1 cellular context compared by ENCODE assay signal in the genomic region with DNA sequence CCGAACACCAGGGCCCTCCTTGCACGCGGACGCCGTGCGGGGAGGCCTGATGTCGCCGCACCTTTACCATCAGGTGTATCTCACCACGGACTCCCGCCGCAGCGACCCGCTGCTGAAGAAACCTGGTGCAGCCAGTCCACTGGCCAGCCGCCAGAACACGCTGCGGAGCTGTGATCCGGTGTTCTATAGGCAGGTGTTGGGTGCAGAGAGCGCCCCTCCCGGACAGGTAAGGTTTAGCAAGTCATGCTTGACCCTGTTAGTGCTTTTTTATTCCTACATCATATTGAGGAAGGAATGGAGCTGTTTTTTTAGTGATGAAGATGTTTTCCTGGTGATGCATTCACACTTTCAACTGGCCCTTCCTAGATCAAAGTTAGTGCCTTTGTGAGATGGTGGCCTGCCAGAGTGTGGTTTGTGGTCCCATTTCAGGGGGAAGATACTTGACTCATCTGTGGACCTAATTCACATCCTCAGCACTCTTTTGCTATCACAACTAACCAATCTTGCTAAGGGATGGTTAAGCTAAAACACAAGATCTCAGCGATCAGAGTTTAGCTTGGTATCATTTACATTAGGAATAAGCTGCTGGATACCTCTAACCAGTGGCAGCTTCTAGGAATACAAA.
TF ChIP-seq lines count a peak whose summit lies in the region.

No MANE protein-coding gene starts in this region.

TF ChIP-seq in IMR-90, 13 proteins besides CTCF, POLR2A, EP300 and RAD21:
- no peak for TF ChIP-seq FOS (IDR thresholded peaks at IDR 0.05; ENCODE audit: low read depth, low read length)
- TF ChIP-seq MAFK (IDR thresholded peaks at IDR 0.05; ENCODE audit: low read depth, low read length) = no peak
- no peak for TF ChIP-seq BHLHE40 (IDR thresholded peaks at IDR 0.05; ENCODE audit: low read depth, low read length)
- no peak for TF ChIP-seq SMC3 (IDR thresholded peaks at IDR 0.05; ENCODE audit: low read depth, low read length)
- TF ChIP-seq RFX5 (IDR thresholded peaks at IDR 0.05; ENCODE audit: low read depth, low read length) = no peak
- no peak for TF ChIP-seq NFE2L2 (IDR thresholded peaks at IDR 0.05; ENCODE audit: low read depth, low read length)
- no peak for TF ChIP-seq CHD1 (IDR thresholded peaks at IDR 0.05; ENCODE audit: low read depth, low read length)
- TF ChIP-seq CEBPB (IDR thresholded peaks at IDR 0.05; ENCODE audit: low read depth, low read length) = no peak
- TF ChIP-seq RCOR1 (IDR thresholded peaks at IDR 0.05; ENCODE audit: insufficient replicate concordance, low read length) = no peak
- no peak for TF ChIP-seq MXI1 (IDR thresholded peaks at IDR 0.05; ENCODE audit: borderline replicate concordance, low read depth, low read length)
- no peak for TF ChIP-seq MAZ (IDR thresholded peaks at IDR 0.05; ENCODE audit: borderline replicate concordance, low read depth, low read length)
- TF ChIP-seq, protein P1, sequence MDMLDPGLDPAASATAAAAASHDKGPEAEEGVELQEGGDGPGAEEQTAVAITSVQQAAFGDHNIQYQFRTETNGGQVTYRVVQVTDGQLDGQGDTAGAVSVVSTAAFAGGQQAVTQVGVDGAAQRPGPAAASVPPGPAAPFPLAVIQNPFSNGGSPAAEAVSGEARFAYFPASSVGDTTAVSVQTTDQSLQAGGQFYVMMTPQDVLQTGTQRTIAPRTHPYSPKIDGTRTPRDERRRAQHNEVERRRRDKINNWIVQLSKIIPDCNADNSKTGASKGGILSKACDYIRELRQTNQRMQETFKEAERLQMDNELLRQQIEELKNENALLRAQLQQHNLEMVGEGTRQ (IDR thresholded peaks at IDR 0.05; ENCODE audit: low read depth, low read length) = no peak
- TF ChIP-seq, protein P2, sequence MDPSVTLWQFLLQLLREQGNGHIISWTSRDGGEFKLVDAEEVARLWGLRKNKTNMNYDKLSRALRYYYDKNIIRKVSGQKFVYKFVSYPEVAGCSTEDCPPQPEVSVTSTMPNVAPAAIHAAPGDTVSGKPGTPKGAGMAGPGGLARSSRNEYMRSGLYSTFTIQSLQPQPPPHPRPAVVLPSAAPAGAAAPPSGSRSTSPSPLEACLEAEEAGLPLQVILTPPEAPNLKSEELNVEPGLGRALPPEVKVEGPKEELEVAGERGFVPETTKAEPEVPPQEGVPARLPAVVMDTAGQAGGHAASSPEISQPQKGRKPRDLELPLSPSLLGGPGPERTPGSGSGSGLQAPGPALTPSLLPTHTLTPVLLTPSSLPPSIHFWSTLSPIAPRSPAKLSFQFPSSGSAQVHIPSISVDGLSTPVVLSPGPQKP (IDR thresholded peaks at IDR 0.05; ENCODE audit: borderline replicate concordance, low read depth, low read length) = no peak
TF ChIP-seq in IMR-90: peak in this region for 0.
